In genomic region chr19:35561436-35561835, GRCh38 we compare ENCODE assay signal across 21 cellular contexts. TPM values are rescaled to one million over a fixed set of nuclear protein-coding genes. Genes with fewer than 3 reads are reported as not detected.
DNase-seq lines count a peak whose midpoint lies in the region; ATAC-seq and TF ChIP-seq lines count a peak whose summit lies in the region.
"Had no signal": no experiment of that assay in that cellular context is flagged by ENCODE, and none has a peak within 500 bp of the region (broad histone marks: within the 10 kb centered on the region; RNA-seq: fewer than 3 reads in every experiment).

No MANE protein-coding gene starts in this region.

- peaks cover 13% of the 10 kb centered on the region for H3K36me3 Mint-ChIP-seq in T-helper 17 cell (ENCODE audit: low read depth)
- H3K36me3 Mint-ChIP-seq in neural crest cell (ENCODE audit: low read depth), result no peaks in the 10 kb centered on the region
- H3K36me3 Mint-ChIP-seq: CD14-positive monocyte; CD4-positive, alpha-beta memory T cell had no signal

- H3K27ac ChIP-seq in left ventricle myocardium inferior (replicated peaks) (no peak overlapping the region), spleen (no peak overlapping the region)
- H3K27ac ChIP-seq: BLaER1, GM23248 had no signal

- no peaks in the 10 kb centered on the region for H3K9me3 Mint-ChIP-seq in neural crest cell
- H3K9me3 Mint-ChIP-seq: HFFc6 had no signal

- TF ChIP-seq CTCF in left ventricle myocardium inferior (IDR thresholded peaks at IDR 0.05; ENCODE audit: borderline replicate concordance) (no peak), neural crest cell (conservative IDR thresholded peaks at IDR 0.05) (no peak), spleen (IDR thresholded peaks at IDR 0.05 in 8 of 11, conservative IDR thresholded peaks at IDR 0.05 in 3 of 11) (no peak)

- 67 to 89% (median 76%) methylated on average over 6 of the region's 6 CpGs for WGBS in spleen, 5 donors

- H3K4me3 ChIP-seq in left ventricle myocardium inferior (no peak overlapping the region), spleen (no peak overlapping the region)
- H3K4me3 ChIP-seq: BLaER1, GM23248 had no signal

- H3K27me3 ChIP-seq in left ventricle myocardium inferior (ENCODE audit: low read depth) (peaks cover 87% of the 10 kb centered on the region), spleen (replicated peaks in 1 of 7) (peaks cover 0 to 85% (median 37%) of the 10 kb centered on the region in 7 donors)
- H3K27me3 ChIP-seq: BLaER1 had no signal

- DNase-seq in Right ventricle myocardium superior (peak; percentile 10), left ventricle myocardium inferior (no peak), T-helper 17 cell (no peak), neural crest cell (ENCODE audit: low read depth, low spot score) (no peak), spleen (peak; percentile 17), anterior cingulate cortex (lab: John Stamatoyannopoulos, UW) (no peak), SHP77 (lab: John Stamatoyannopoulos, UW) (no peak)
- DNase-seq: 8988T; Calu3; CD4-positive, alpha-beta memory T cell; DMS79 treated with DMSO at 0.1 percent for 48 hours; GF-D8; GM23248; HCEC 1CT; HFFc6 had no signal

- intact Hi-C loops in Right ventricle myocardium superior (cut with DNase I) (no loop called here), left ventricle myocardium inferior (cut with micrococcal nuclease) (no loop called here), spleen (cut with DNase I; ENCODE audit: low total_unique reads) (no loop called here)

- H3K27me3 Mint-ChIP-seq in T-helper 17 cell (peaks cover 56% of the 10 kb centered on the region), neural crest cell (ENCODE audit: low read depth) (peaks cover 75% of the 10 kb centered on the region)

- H3K4me1 ChIP-seq in left ventricle myocardium inferior, result peaks cover 13% of the 10 kb centered on the region
- peaks cover 5 to 23% (median 16%) of the 10 kb centered on the region in 6 donors for H3K4me1 ChIP-seq in spleen

- TF ChIP-seq POLR2A in spleen (IDR thresholded peaks at IDR 0.05), result no peak

- H3K4me1 Mint-ChIP-seq in T-helper 17 cell (peaks cover 17% of the 10 kb centered on the region), neural crest cell (peaks cover 5% of the 10 kb centered on the region)

- no peak overlapping the region for H3K27ac Mint-ChIP-seq in T-helper 17 cell
- H3K27ac Mint-ChIP-seq in neural crest cell (ENCODE audit: unreplicated experiment), result peak overlapping the region; percentile 55
- H3K27ac Mint-ChIP-seq: HFFc6 had no signal

- no peak for ATAC-seq in Right ventricle myocardium superior (ENCODE audit: poor library complexity)
- no peak for ATAC-seq in T-helper 17 cell
- ATAC-seq in GM21619 (IDR thresholded peaks at IDR 0.05; ENCODE audit: unreplicated experiment), result no peak
- ATAC-seq: HepG2 had no signal

- H3K9me3 ChIP-seq in left ventricle myocardium inferior (replicated peaks) (no peaks in the 10 kb centered on the region), T-helper 17 cell (ENCODE audit: control insufficient read depth, low read length, poor library complexity, severe bottlenecking) (no peaks in the 10 kb centered on the region), spleen (no peaks in the 10 kb centered on the region)
- H3K9me3 ChIP-seq: BLaER1 had no signal

- H3K4me3 Mint-ChIP-seq in T-helper 17 cell (peak overlapping the region; percentile 31), neural crest cell (peak overlapping the region; percentile 42)
- H3K4me3 Mint-ChIP-seq: CD14-positive monocyte; CD4-positive, alpha-beta memory T cell; HFFc6 had no signal

- H3K36me3 ChIP-seq in left ventricle myocardium inferior (no peaks in the 10 kb centered on the region), spleen (no peaks in the 10 kb centered on the region)
- H3K36me3 ChIP-seq: BLaER1 had no signal

RNA-seq across cellular contexts. Expression of gene ATP4A, which starts 2.0 kb away (rescaled TPM):
- total RNA-seq in Right ventricle myocardium superior (not detected), left ventricle myocardium inferior (not detected), T-helper 17 cell (not detected), neural crest cell (not detected in 2 replicates), spleen (not detected)
- polyA plus RNA-seq in spleen, result not detected
- total RNA-seq: A673; Calu3; CD4-positive, alpha-beta memory T cell; GM23248; HFFc6 had no signal
- polyA plus RNA-seq: AG04450; CD14-positive monocyte; CD4-positive, alpha-beta memory T cell; GM23248 had no signal

RNA-seq across cellular contexts. Expression of gene TMEM147, which starts 16.0 kb away (rescaled TPM):
- total RNA-seq in Right ventricle myocardium superior (75.7 TPM), left ventricle myocardium inferior (84.3 TPM), T-helper 17 cell (10 to 100 TPM; 30.5 to 37.0 TPM), neural crest cell (95.1 and 105 TPM in 2 replicates), spleen (10 to 100 TPM; 47.6 to 67.7 (median 50.4) TPM)
- polyA plus RNA-seq in spleen, result 10 to 100 TPM; 57.9 to 88.7 (median 78.7) TPM

RNA-seq across cellular contexts. Expression of gene PMIS2, which starts 24.5 kb away (rescaled TPM):
- total RNA-seq in Right ventricle myocardium superior, result not detected
- total RNA-seq in left ventricle myocardium inferior, result not detected
- total RNA-seq in T-helper 17 cell, result not detected
- total RNA-seq in neural crest cell, result not detected in 2 replicates
- total RNA-seq in spleen, result not detected
- polyA plus RNA-seq in spleen, result not detected
- total RNA-seq: A673; Calu3; CD4-positive, alpha-beta memory T cell; GM23248; HepG2; HFFc6 had no signal
- polyA plus RNA-seq: AG04450; CD14-positive monocyte; CD4-positive, alpha-beta memory T cell; GM23248; HepG2 had no signal

RNA-seq across cellular contexts. Expression of gene GAPDHS, which starts 28.2 kb away (rescaled TPM):
- not detected for total RNA-seq in Right ventricle myocardium superior
- not detected for total RNA-seq in left ventricle myocardium inferior
- not detected for total RNA-seq in T-helper 17 cell
- not detected in 2 replicates for total RNA-seq in neural crest cell
- under 1 TPM in 1 of 7 donors, not detected in 6; 0.17 TPM for total RNA-seq in spleen
- under 1 TPM in 2 of 3 donors, not detected in 1; 0.13 to 0.14 TPM for polyA plus RNA-seq in spleen
- total RNA-seq: A673; Calu3; CD4-positive, alpha-beta memory T cell; GM23248; HepG2; HFFc6 had no signal
- polyA plus RNA-seq: AG04450; CD14-positive monocyte; CD4-positive, alpha-beta memory T cell; GM23248; HepG2 had no signal

RNA-seq across cellular contexts. Expression of gene SBSN, which starts 33.3 kb away (rescaled TPM):
- total RNA-seq in Right ventricle myocardium superior (not detected), left ventricle myocardium inferior (not detected), T-helper 17 cell (not detected), neural crest cell (0.20 and 0.21 TPM in 2 replicates), spleen (not detected)
- polyA plus RNA-seq in spleen, result under 1 TPM; 0.05 to 0.33 (median 0.19) TPM
- total RNA-seq: A673; Calu3; CD4-positive, alpha-beta memory T cell; HepG2 had no signal
- polyA plus RNA-seq: CD14-positive monocyte; CD4-positive, alpha-beta memory T cell; HepG2 had no signal

Comparison
In these comparisons a context has a peak if more than half of its experiments do, and no peak if none do; other contexts are left out.
1. DNase-seq: peak in Right ventricle myocardium superior (single experiment) and spleen (single experiment); none in left ventricle myocardium inferior (single experiment), T-helper 17 cell (0 of 3), neural crest cell (single experiment), anterior cingulate cortex (0 of 58) and SHP77 (0 of 2).